ENCODE assay signal across 21 cellular contexts in genomic region chr1:208944981-208945451, GRCh38.
"Had no signal": no experiment of that assay in that cellular context is flagged by ENCODE, and none has a peak within 500 bp of the region (broad histone marks: within the 10 kb centered on the region; RNA-seq: fewer than 3 reads in every experiment).

No MANE protein-coding gene starts in this region.

- H3K36me3 ChIP-seq: colonic mucosa, gastrocnemius medialis, left lung, pancreas, transverse colon had no signal

- H2AFZ ChIP-seq: hepatocyte had no signal

- DNase-seq: activated CD4-positive, alpha-beta T cell treated with anti-CD3 and anti-CD28 coated beads, Interleukin-2, amount 10 ng/mL, durations not matched to agents 24 days and 14 days; activated CD4-positive, CD25-positive, alpha-beta regulatory T cell; activated CD8-positive, alpha-beta memory T cell treated with anti-CD3 and anti-CD28 coated beads, Interleukin-2, amount 50 U/mL, for 4 hours; activated CD8-positive, alpha-beta T cell treated with anti-CD3 and anti-CD28 coated beads, Interleukin-2, amount 10 ng/mL, durations not matched to agents 7 days and 5 days; activated effector memory CD4-positive, alpha-beta T cell treated with anti-CD3 and anti-CD28 coated beads, Interleukin-2, amount 50 U/mL, for 16 hours; activated T-cell treated with anti-CD3 and anti-CD28 coated beads, Interleukin-2, amount 50 U/mL, for 48 hours; amniotic stem cell; body of pancreas; central memory CD4-positive, alpha-beta T cell; colonic mucosa; effector CD4-positive, alpha-beta T cell; gastrocnemius medialis; kidney; left lung; mesenchymal stem cell; pancreas; stimulated activated CD4-positive, alpha-beta T cell treated with anti-CD3 and anti-CD28 coated beads, Interleukin-4, amount 100 ng/mL, for 24 hours; stimulated activated naive CD4-positive, alpha-beta T cell treated with Interleukin-2 at 50 U/mL for 16 hours; transverse colon had no signal

- H3K27ac ChIP-seq: body of pancreas, colonic mucosa, epithelial cell of prostate, hepatocyte, left lung, pancreas, transverse colon had no signal

- FAIRE-seq: kidney, pancreas had no signal

- H3K9me3 ChIP-seq: body of pancreas, colonic mucosa, gastrocnemius medialis, left lung, pancreas, transverse colon had no signal

- H3K4me3 ChIP-seq: body of pancreas, colonic mucosa, gastrocnemius medialis, hepatocyte, left lung, pancreas, transverse colon had no signal

- H3K4me1 ChIP-seq: body of pancreas, colonic mucosa, gastrocnemius medialis, left lung, pancreas, transverse colon had no signal

- H3K4me2 ChIP-seq: hepatocyte had no signal

- ATAC-seq: activated CD8-positive, alpha-beta T cell treated with anti-CD3 and anti-CD28 coated beads, Interleukin-2, amount 10 ng/mL, durations not matched to agents 7 days and 5 days; body of pancreas; gastrocnemius medialis; left lung; pancreas had no signal

- H3K27me3 ChIP-seq: body of pancreas, colonic mucosa, gastrocnemius medialis, hepatocyte, left lung, pancreas, transverse colon had no signal

- H3K79me2 ChIP-seq: hepatocyte had no signal
